ENCODE assay signal across 10 cellular contexts in genomic region chr12:49482095-49483051, GRCh38. TPM values are rescaled to one million over a fixed set of nuclear protein-coding genes. Genes with fewer than 3 reads are reported as not detected.
DNase-seq lines count a peak whose midpoint lies in the region; ATAC-seq lines count a peak whose summit lies in the region.
"Had no signal": no experiment of that assay in that cellular context is flagged by ENCODE, and none has a peak within 500 bp of the region (broad histone marks: within the 10 kb centered on the region; RNA-seq: fewer than 3 reads in every experiment).

No MANE protein-coding gene starts in this region.

- H3K36me3 ChIP-seq in SJCRH30 (peaks cover 13% of the 10 kb centered on the region; the same call in 1 of the 2 replicates), mesenchymal stem cell (ENCODE audit: control insufficient read depth in 1 of 2, insufficient read depth in 2 of 2, low read depth in 1 of 2, low read length in 2 of 2) (peaks cover 16 to 24% of the 10 kb centered on the region in 2 experiments)
- H3K36me3 ChIP-seq: prostate gland had no signal

- H3K79me1 ChIP-seq in mesenchymal stem cell (replicated peaks; ENCODE audit: low read length, poor library complexity, severe bottlenecking) = peaks cover 22% of the 10 kb centered on the region

- H2BK120ac ChIP-seq in mesenchymal stem cell (ENCODE audit: low read depth, low read length) = no peak overlapping the region

- WGBS in mesenchymal stem cell = 72% methylated on average over 5 of the region's 6 CpGs

- DNase-seq in ELF-1 (ENCODE audit: low read depth, low spot score) (peak; percentile 43), M059J (ENCODE audit: low read depth) (peak; percentile 34), SJCRH30 (peak; percentile 81), mesenchymal stem cell (no peak), anterior cingulate cortex (lab: John Stamatoyannopoulos, UW) (no peak)
- DNase-seq: activated T-cell treated with anti-CD3 and anti-CD28 coated beads, Interleukin-2, amount 50 U/mL, for 48 hours had no signal

- no peak overlapping the region for H3K4ac ChIP-seq in mesenchymal stem cell (ENCODE audit: low read depth in 1 of 2, low read length in 2 of 2)

- no peak overlapping the region for H3K9ac ChIP-seq in mesenchymal stem cell (ENCODE audit: low read length)

- H3K4me3 ChIP-seq in SJCRH30 (no peak overlapping the region), mesenchymal stem cell (ENCODE audit: insufficient read depth in 1 of 2, low read depth in 1 of 2, low read length in 2 of 2) (no peak overlapping the region)
- H3K4me3 ChIP-seq: prostate gland had no signal

- ATAC-seq in HG03280 (IDR thresholded peaks at IDR 0.05; ENCODE audit: unreplicated experiment) = no peak
- no peak for ATAC-seq in HG02623 (IDR thresholded peaks at IDR 0.05; ENCODE audit: unreplicated experiment)
- no peak for ATAC-seq in GM18909 (IDR thresholded peaks at IDR 0.05; ENCODE audit: poor library complexity, unreplicated experiment)

- no peak overlapping the region for H3K23ac ChIP-seq in mesenchymal stem cell (ENCODE audit: low read length in 2 of 2)

- no peak overlapping the region for H2BK12ac ChIP-seq in mesenchymal stem cell (ENCODE audit: low read length in 2 of 2)

- H2BK5ac ChIP-seq in mesenchymal stem cell (ENCODE audit: low read depth, low read length, poor library complexity, severe bottlenecking) = no peak overlapping the region

- H3K14ac ChIP-seq in mesenchymal stem cell (ENCODE audit: low read length in 2 of 2) = peak overlapping the region in 1 of 2 experiments; percentile 55

- H3K9me3 ChIP-seq in SJCRH30 (replicated peaks) = no peaks in the 10 kb centered on the region
- no peaks in the 10 kb centered on the region for H3K9me3 ChIP-seq in mesenchymal stem cell (ENCODE audit: control insufficient read depth, low read length)
- H3K9me3 ChIP-seq: prostate gland had no signal

- H2BK15ac ChIP-seq in mesenchymal stem cell (ENCODE audit: low read depth, poor library complexity, severe bottlenecking) = no peak overlapping the region

- no peak overlapping the region for H4K8ac ChIP-seq in mesenchymal stem cell (ENCODE audit: low read length)

- H3K4me2 ChIP-seq in mesenchymal stem cell (ENCODE audit: low read length, poor library complexity, severe bottlenecking) = no peak overlapping the region

- H3K27ac ChIP-seq in SJCRH30 (peak overlapping the region; percentile 69), mesenchymal stem cell (ENCODE audit: low read length, poor library complexity, severe bottlenecking) (no peak overlapping the region)
- H3K27ac ChIP-seq: prostate gland had no signal

- H4K91ac ChIP-seq in mesenchymal stem cell (ENCODE audit: low read length) = no peak overlapping the region

- H2AK5ac ChIP-seq in mesenchymal stem cell (ENCODE audit: low read length, severe bottlenecking) = peak overlapping the region; percentile 35

- H3K18ac ChIP-seq in mesenchymal stem cell (ENCODE audit: low read depth in 1 of 2, low read length in 2 of 2) = no peak overlapping the region

- H3K4me1 ChIP-seq in SJCRH30 (peaks cover 26% of the 10 kb centered on the region), mesenchymal stem cell (ENCODE audit: control insufficient read depth, insufficient read depth, low read depth, low read length) (peaks cover 10% of the 10 kb centered on the region)
- H3K4me1 ChIP-seq: prostate gland had no signal

- no peak overlapping the region for H2AFZ ChIP-seq in mesenchymal stem cell (ENCODE audit: low read depth, low read length)

- no peaks in the 10 kb centered on the region for H3K27me3 ChIP-seq in SJCRH30
- no peaks in the 10 kb centered on the region for H3K27me3 ChIP-seq in mesenchymal stem cell (ENCODE audit: control insufficient read depth in 1 of 2, insufficient read depth in 1 of 2, low read length in 2 of 2)

RNA-seq across cellular contexts. Expression of gene KCNH3, which starts 56.5 kb away (rescaled TPM):
- 0.05 TPM in 1 of 2 replicates, not detected in the other for total RNA-seq in M059J (2014; rRNA removed; shearing (Covaris generic))
- total RNA-seq in SJCRH30 (2014; rRNA removed; shearing (Covaris generic)) = 0.03 and 0.12 TPM in 2 replicates
- 0.03 TPM for polyA plus RNA-seq in mesenchymal stem cell (2013, experiment 1 of 2)
- polyA plus RNA-seq in mesenchymal stem cell (2013, experiment 2 of 2) = 0.01 TPM

Comparison
In these comparisons a context has a peak if more than half of its experiments do, and no peak if none do; other contexts are left out.
1. DNase-seq: peak in ELF-1 (single experiment), M059J (single experiment) and SJCRH30 (2 of 2); none in mesenchymal stem cell (single experiment) and anterior cingulate cortex (0 of 58).